ENCODE assay signal across 7 cellular contexts in the genomic region with DNA sequence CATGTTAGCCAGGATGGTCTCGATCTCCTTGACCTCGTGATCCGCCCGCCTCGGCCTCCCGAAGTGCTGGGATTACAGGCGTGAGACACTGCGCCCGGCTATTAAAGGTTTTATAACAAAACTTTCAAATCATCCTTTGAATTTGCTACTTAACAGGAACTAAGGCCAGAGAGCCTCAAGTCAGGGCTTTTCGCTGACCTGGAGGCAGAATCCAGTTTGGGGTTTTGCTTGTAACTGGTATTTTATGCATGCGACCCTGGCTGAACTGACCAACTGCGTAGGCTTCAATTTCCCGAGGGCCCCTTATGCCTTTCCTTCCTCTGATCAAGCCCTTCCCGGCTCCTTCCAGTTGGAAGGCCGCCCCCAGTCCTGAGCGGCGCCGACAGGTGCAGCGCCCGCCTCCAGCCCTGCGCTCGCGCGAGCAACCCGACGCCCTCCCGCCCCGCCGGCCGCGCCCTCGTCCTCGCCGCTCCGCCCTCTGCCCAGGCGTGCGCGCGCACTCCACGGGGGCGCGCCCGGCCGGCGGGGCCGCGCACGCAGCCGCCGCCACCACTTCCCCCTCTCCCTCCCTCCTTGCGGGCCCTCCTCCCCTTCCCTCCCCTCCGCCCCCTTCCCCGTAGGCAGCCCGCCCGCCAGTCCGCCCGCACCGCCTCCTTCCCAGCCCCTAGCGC. TPM values are rescaled to one million over a fixed set of nuclear protein-coding genes. Genes with fewer than 3 reads are reported as not detected.
DNase-seq lines count a peak whose midpoint lies in the region; ATAC-seq and TF ChIP-seq lines count a peak whose summit lies in the region.
"Not testable (repeated sequence)": the region's sequence is repeated elsewhere in the genome, so short reads cannot be mapped to it uniquely, and the experiment has no call there.

A gene with protein sequence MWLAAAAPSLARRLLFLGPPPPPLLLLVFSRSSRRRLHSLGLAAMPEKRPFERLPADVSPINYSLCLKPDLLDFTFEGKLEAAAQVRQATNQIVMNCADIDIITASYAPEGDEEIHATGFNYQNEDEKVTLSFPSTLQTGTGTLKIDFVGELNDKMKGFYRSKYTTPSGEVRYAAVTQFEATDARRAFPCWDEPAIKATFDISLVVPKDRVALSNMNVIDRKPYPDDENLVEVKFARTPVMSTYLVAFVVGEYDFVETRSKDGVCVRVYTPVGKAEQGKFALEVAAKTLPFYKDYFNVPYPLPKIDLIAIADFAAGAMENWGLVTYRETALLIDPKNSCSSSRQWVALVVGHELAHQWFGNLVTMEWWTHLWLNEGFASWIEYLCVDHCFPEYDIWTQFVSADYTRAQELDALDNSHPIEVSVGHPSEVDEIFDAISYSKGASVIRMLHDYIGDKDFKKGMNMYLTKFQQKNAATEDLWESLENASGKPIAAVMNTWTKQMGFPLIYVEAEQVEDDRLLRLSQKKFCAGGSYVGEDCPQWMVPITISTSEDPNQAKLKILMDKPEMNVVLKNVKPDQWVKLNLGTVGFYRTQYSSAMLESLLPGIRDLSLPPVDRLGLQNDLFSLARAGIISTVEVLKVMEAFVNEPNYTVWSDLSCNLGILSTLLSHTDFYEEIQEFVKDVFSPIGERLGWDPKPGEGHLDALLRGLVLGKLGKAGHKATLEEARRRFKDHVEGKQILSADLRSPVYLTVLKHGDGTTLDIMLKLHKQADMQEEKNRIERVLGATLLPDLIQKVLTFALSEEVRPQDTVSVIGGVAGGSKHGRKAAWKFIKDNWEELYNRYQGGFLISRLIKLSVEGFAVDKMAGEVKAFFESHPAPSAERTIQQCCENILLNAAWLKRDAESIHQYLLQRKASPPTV (plus strand): TSS at position 552 of the 671 bp plus-strand sequence. CDS start 193 bp downstream, outside the sequence.

- peak within 1 kb of the TSS; percentile 83 for H3K27ac ChIP-seq in VCaP
- H3K27ac ChIP-seq in iPS DF 6.9 (ENCODE audit: low read length), result not testable (repeated sequence)

- H3K4me1 ChIP-seq in iPS DF 6.9 (ENCODE audit: control insufficient read depth, insufficient read depth, low read length), result not testable (repeated sequence)

- intact Hi-C loops in sciatic nerve (cut with DNase I), result not testable (repeated sequence)

- peak; percentile 75 for ATAC-seq in GM18520 (IDR thresholded peaks at IDR 0.05; ENCODE audit: unreplicated experiment)
- ATAC-seq in HG03095 (IDR thresholded peaks at IDR 0.05; ENCODE audit: unreplicated experiment), result peak; percentile 67
- ATAC-seq in sciatic nerve, result peak; percentile 94

- H3K36me3 ChIP-seq in iPS DF 6.9 (ENCODE audit: control insufficient read depth, insufficient read depth, low read length), result not testable (repeated sequence)

- H3K27me3 ChIP-seq in iPS DF 6.9 (ENCODE audit: control insufficient read depth, insufficient read depth, low read length), result not testable (repeated sequence)

- DNase-seq in NCI-H2171 treated with DMSO at 0.1 percent for 48 hours (lab: John Stamatoyannopoulos, UW) (peak; percentile 78), brain pericyte (ENCODE audit: low read depth, low spot score) (peak; percentile 36), sciatic nerve (ENCODE audit: low spot score) (peak; percentile 94)
- DNase-seq in iPS DF 6.9 (ENCODE audit: low read depth, low spot score), result not testable (repeated sequence)

- WGBS in iPS DF 6.9 (ENCODE audit: insufficient coverage, insufficient read length), result no CpG with 5 or more reads among the region's 59 CpGs

- not testable (repeated sequence) for TF ChIP-seq CTCF in VCaP (conservative IDR thresholded peaks at IDR 0.05)

- peak within 1 kb of the TSS; percentile 53; the same call in 1 of the 2 replicates for H3K4me3 ChIP-seq in iPS DF 6.9 (ENCODE audit: low read length)

- H3K9me3 ChIP-seq in iPS DF 6.9 (ENCODE audit: control insufficient read depth, insufficient read depth, low read length), result not testable (repeated sequence)

RNA-seq across cellular contexts. Expression of the gene that starts here (rescaled TPM):
- total RNA-seq in sciatic nerve, result 142 TPM
